In the genomic region with DNA sequence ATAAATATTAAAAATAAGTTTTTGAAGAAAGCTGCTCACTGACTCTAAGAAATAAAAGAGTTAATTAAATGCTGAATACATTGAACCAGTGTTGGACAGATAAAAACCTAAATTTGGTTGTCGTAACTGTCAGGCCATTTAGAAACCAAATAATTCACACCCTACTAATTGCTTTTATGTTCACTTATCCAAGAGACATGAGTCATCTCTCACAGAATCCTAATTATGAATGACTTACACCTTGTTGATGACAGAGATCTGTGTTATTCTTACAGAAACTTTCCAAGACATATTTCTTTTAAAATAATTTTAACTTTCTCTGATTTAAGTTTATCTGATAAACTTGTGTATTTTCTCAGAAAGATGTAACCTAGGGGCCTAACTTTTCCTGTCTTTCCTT, we compare ENCODE assay signal across 20 cellular contexts.
"Had no signal": no experiment of that assay in that cellular context is flagged by ENCODE, and none has a peak within 500 bp of the region (broad histone marks: within the 10 kb centered on the region; RNA-seq: fewer than 3 reads in every experiment).

No MANE protein-coding gene starts in this region.

- H3K36me3 ChIP-seq: heart left ventricle, spleen, thoracic aorta, transverse colon had no signal

- FAIRE-seq: endometrium, frontal cortex had no signal

- H3K9me3 ChIP-seq: heart left ventricle, spleen, thoracic aorta, transverse colon had no signal

- H3K27me3 ChIP-seq: dorsolateral prefrontal cortex, heart left ventricle, spleen, transverse colon had no signal

- H3K4me1 ChIP-seq: spleen had no signal

- H3K27ac ChIP-seq: dorsolateral prefrontal cortex, heart left ventricle, spleen, thoracic aorta had no signal

- ATAC-seq: heart left ventricle; sciatic nerve; stimulated activated naive B cell treated with anti-CD40 and anti-IgM and Interleukin-4, amounts not matched to agents 10 μg/mL and 1 μg/mL and 100 μg/mL, for 72 hours; stimulated activated naive CD8-positive, alpha-beta T cell treated with anti-CD3 and anti-CD28 coated beads, Interleukin-15, amount 100 ng/mL, for 72 hours had no signal

- DNase-seq: cortex of kidney; dorsolateral prefrontal cortex; effector memory CD4-positive, alpha-beta T cell; heart left ventricle; hippocampal formation; kidney glomerular epithelial cell; mesendoderm; naive B cell; spleen; stimulated activated CD4-positive, alpha-beta T cell treated with anti-CD3 and anti-CD28 coated beads, Interleukin-15, amount 100 ng/mL, for 24 hours; stimulated activated CD4-positive, alpha-beta T cell treated with anti-CD3 and anti-CD28 coated beads, Interleukin-1b, Interleukin-23, amount 100 ng/mL, for 48 hours; stimulated activated CD4-positive, alpha-beta T cell treated with anti-CD3 and anti-CD28 coated beads, Interleukin-4, amount 100 ng/mL, for 4 hours; stimulated activated naive B cell treated with anti-CD40 and anti-IgM and Interleukin-4, amounts not matched to agents 10 μg/mL and 1 μg/mL and 100 μg/mL, for 72 hours; stimulated activated naive CD8-positive, alpha-beta T cell treated with anti-CD3 and anti-CD28 coated beads, Interleukin-15, amount 100 ng/mL, for 72 hours; substantia nigra; transverse colon had no signal

- H3K4me3 ChIP-seq: dorsolateral prefrontal cortex, heart left ventricle, spleen, thoracic aorta, transverse colon had no signal
